ENCODE assay signal across 19 cellular contexts in genomic region chr15:45116482-45117326, GRCh38. TPM values are rescaled to one million over a fixed set of nuclear protein-coding genes. Genes with fewer than 3 reads are reported as not detected.
DNase-seq lines count a peak whose midpoint lies in the region; ATAC-seq, FAIRE-seq and TF ChIP-seq lines count a peak whose summit lies in the region.
"Had no signal": no experiment of that assay in that cellular context is flagged by ENCODE, and none has a peak within 500 bp of the region (broad histone marks: within the 10 kb centered on the region; RNA-seq: fewer than 3 reads in every experiment).

No MANE protein-coding gene starts in this region.

- CTCF ChIA-PET in H1 (lab: Charles Lee; ENCODE audit: partially characterized antibody) = interaction anchor here (0.5 to 5.5 kb wide), 7 partner anchors 8 to 72 kb away, joined by 3 to 45 read pairs (median 5); partner anchors contain the start of genes DUOX1 and DUOXA1

- H4K8ac ChIP-seq in H9 (replicated peaks; ENCODE audit: insufficient read length, low read depth, low read length) = no peak overlapping the region
- H4K8ac ChIP-seq in H1 (ENCODE audit: extremely low read depth, insufficient read depth, low read length) = 0 out of 2 replicates have a peak overlapping the region, but pooled peaks have one; percentile 25

- no peaks in the 10 kb centered on the region for H3K36me3 Mint-ChIP-seq in CD4-positive, CD25-positive, alpha-beta regulatory T cell
- no peaks in the 10 kb centered on the region; a peak in 2 of 7 replicates for H3K36me3 Mint-ChIP-seq in H9 (ENCODE audit: insufficient read depth in 1 of 3, low read depth in 3 of 3)
- peaks cover 5% of the 10 kb centered on the region for H3K36me3 Mint-ChIP-seq in natural killer cell treated with Interleukin-12 subunit alpha and Interleukin-12 subunit beta and Interleukin-15 and Interleukin-18, amount 100 ng/mL, for 72 hours
- H3K36me3 Mint-ChIP-seq: mesothelial cell of epicardium had no signal

- TF ChIP-seq CTCF in H9 (conservative IDR thresholded peaks at IDR 0.05) (no peak), H1 (IDR thresholded peaks at IDR 0.05; ENCODE audit: control extremely low read depth in 1 of 3, insufficient read depth in 1 of 3, low read depth in 1 of 3, low read length in 3 of 3) (no peak), brain microvascular endothelial cell (IDR thresholded peaks at IDR 0.05; ENCODE audit: low read depth, low read length, missing control alignments) (no peak)

- no peak overlapping the region for H3K4ac ChIP-seq in H9 (ENCODE audit: low read depth, low read length)
- no peak overlapping the region for H3K4ac ChIP-seq in H1 (replicated peaks; ENCODE audit: insufficient read length, low read depth, low read length)

- no peak overlapping the region for H2BK120ac ChIP-seq in H9 (ENCODE audit: low read depth, low read length, poor library complexity, severe bottlenecking)
- no peak overlapping the region for H2BK120ac ChIP-seq in H1 (replicated peaks; ENCODE audit: low read depth, low read length)

- H3K23ac ChIP-seq in H9 (ENCODE audit: insufficient read length, low read depth, low read length) (no peak overlapping the region), H1 (ENCODE audit: insufficient read length) (no peak overlapping the region)

- POLR2A ChIA-PET in H1 (lab: Charles Lee; ENCODE audit: partially characterized antibody) = interaction anchor here (1.3 to 1.4 kb wide), 2 partner anchors 17 to 48 kb away, joined by 3 to 4 read pairs; no protein-coding TSS in a partner anchor

- TF ChIP-seq EP300 in H1 (IDR thresholded peaks at IDR 0.05; ENCODE audit: borderline replicate concordance in 1 of 2, low read depth in 2 of 2, low read length in 2 of 2) = no peak

- H3K4me1 ChIP-seq in CD4-positive, CD25-positive, alpha-beta regulatory T cell (ENCODE audit: control insufficient read depth, insufficient read depth, low read length, poor library complexity, severe bottlenecking) = peaks cover 43% of the 10 kb centered on the region
- H3K4me1 ChIP-seq in H9 (ENCODE audit: insufficient read depth, low read length) = no peaks in the 10 kb centered on the region; the same call in 1 of the 2 replicates
- peaks cover 0 to 30% (median 23%) of the 10 kb centered on the region in 4 experiments; a peak in 6 of 7 replicates for H3K4me1 ChIP-seq in H1 (replicated peaks in 1 of 4; ENCODE audit: control insufficient read depth in 3 of 4, insufficient read depth in 4 of 4, low read length in 3 of 4)

- H2BK12ac ChIP-seq in H9 (ENCODE audit: insufficient read length, low read depth, low read length) (no peak overlapping the region), H1 (ENCODE audit: low read depth, low read length) (no peak overlapping the region; the same call in 1 of the 2 replicates)

- H2BK15ac ChIP-seq in H9 (ENCODE audit: low read depth, low read length) (no peak overlapping the region), H1 (ENCODE audit: low read length) (peak overlapping the region; percentile 61; the same call in 1 of the 2 replicates)

- H3K18ac ChIP-seq in H9 (ENCODE audit: insufficient read length, low read depth, low read length) = no peak overlapping the region
- no peak overlapping the region for H3K18ac ChIP-seq in H1 (ENCODE audit: extremely low read depth, low read length)

- no peak overlapping the region for H3K27ac ChIP-seq in CD4-positive, CD25-positive, alpha-beta regulatory T cell (ENCODE audit: insufficient read depth, low read length, poor library complexity, severe bottlenecking)
- H3K27ac ChIP-seq in H9 (ENCODE audit: insufficient read length, low read depth, low read length) (no peak overlapping the region), H1 (ENCODE audit: low read depth, low read length) (no peak overlapping the region), brain microvascular endothelial cell (no peak overlapping the region)
- H3K27ac ChIP-seq: body of pancreas, HL-60 had no signal

- no peaks in the 10 kb centered on the region for H3K79me1 ChIP-seq in H9 (ENCODE audit: insufficient read depth, low read depth, low read length, poor library complexity, severe bottlenecking)
- H3K79me1 ChIP-seq in H1 (ENCODE audit: low read depth, low read length) = no peaks in the 10 kb centered on the region

- H2BK5ac ChIP-seq in H9 (ENCODE audit: insufficient read length, low read length) (no peak overlapping the region), H1 (ENCODE audit: low read depth, low read length) (no peak overlapping the region)

- no peak overlapping the region for H3K4me3 ChIP-seq in CD4-positive, CD25-positive, alpha-beta regulatory T cell (ENCODE audit: low read depth, low read length)
- H3K4me3 ChIP-seq in H1 (ENCODE audit: extremely low read depth in 1 of 4, insufficient read depth in 2 of 4, low read depth in 3 of 4, low read length in 4 of 4) (peak overlapping the region in 3 of 4 experiments; percentile 1 to 54 (median 2); a peak in 3 of 8 replicates), brain microvascular endothelial cell (ENCODE audit: low read depth, low read length) (no peak overlapping the region)
- H3K4me3 ChIP-seq: body of pancreas had no signal

- H3K14ac ChIP-seq in H9 (ENCODE audit: insufficient read depth, low read length) = no peak overlapping the region
- H3K14ac ChIP-seq in H1 (ENCODE audit: insufficient read length) = no peak overlapping the region

- H3K56ac ChIP-seq in H9 (ENCODE audit: insufficient read length, low read depth, low read length) (no peak overlapping the region), H1 (replicated peaks; ENCODE audit: insufficient read length, low read depth, low read length) (no peak overlapping the region)

- no CpG with 5 or more reads among the region's 66 CpGs for WGBS in H9 (ENCODE audit: extremely low coverage, insufficient read length, low lambda C conversion rate)
- 9% methylated on average over 54 of the region's 66 CpGs; no CpG with 5 or more reads in 1 of the 2 experiments for WGBS in H1 (ENCODE audit: extremely low coverage in 1 of 2, insufficient coverage in 1 of 2, insufficient read length in 1 of 2, insufficient replicate concordance in 2 of 2, low coverage in 1 of 2, low lambda C conversion rate in 2 of 2, missing lambda C conversion rate in 1 of 2), 2 experiments

- no peaks in the 10 kb centered on the region for H3K9me3 ChIP-seq in CD4-positive, CD25-positive, alpha-beta regulatory T cell (ENCODE audit: control insufficient read depth in 2 of 2, low read length in 2 of 2)
- H3K9me3 ChIP-seq in H9 (ENCODE audit: control insufficient read depth, low read depth, low read length) (no peaks in the 10 kb centered on the region), H1 (ENCODE audit: insufficient read depth in 2 of 2, low read depth in 1 of 2, low read length in 1 of 2) (no peaks in the 10 kb centered on the region; a peak in 1 of 4 replicates)
- H3K9me3 ChIP-seq: body of pancreas had no signal

- peaks cover 0 to 7% (median 0%) of the 10 kb centered on the region in 7 donors for H3K9me3 Mint-ChIP-seq in CD4-positive, CD25-positive, alpha-beta regulatory T cell
- H3K9me3 Mint-ChIP-seq in H9 = peaks cover 6 to 13% of the 10 kb centered on the region in 2 experiments
- H3K9me3 Mint-ChIP-seq in natural killer cell treated with Interleukin-12 subunit alpha and Interleukin-12 subunit beta and Interleukin-15 and Interleukin-18, amount 100 ng/mL, for 72 hours = no peaks in the 10 kb centered on the region
- H3K9me3 Mint-ChIP-seq: mesothelial cell of epicardium had no signal

- H3K23me2 ChIP-seq in H9 (ENCODE audit: insufficient read length, low read depth, low read length, poor library complexity, severe bottlenecking) (peaks cover 2% of the 10 kb centered on the region), H1 (ENCODE audit: low read depth, low read length) (peaks cover 6% of the 10 kb centered on the region; the same call in 1 of the 2 replicates)

- no peak for TF ChIP-seq RAD21 in H1 (IDR thresholded peaks at IDR 0.05 in 1 of 2, conservative IDR thresholded peaks at IDR 0.05 in 1 of 2; ENCODE audit: low read depth in 2 of 2, low read length in 2 of 2)

- H3K4me2 ChIP-seq in H9 (ENCODE audit: insufficient read depth, insufficient read length, low read length) (peak overlapping the region; percentile 46), H1 (ENCODE audit: insufficient read depth in 1 of 2, low read depth in 2 of 2, low read length in 2 of 2) (peak overlapping the region; percentile 4 to 65)

- H3K79me2 ChIP-seq in H9 (ENCODE audit: insufficient read depth, low read length) = no peaks in the 10 kb centered on the region
- H3K79me2 ChIP-seq in H1 (ENCODE audit: control insufficient read depth in 1 of 2, insufficient read depth in 2 of 2, low read length in 2 of 2) = no peaks in the 10 kb centered on the region

- H3K27me3 Mint-ChIP-seq in CD4-positive, CD25-positive, alpha-beta regulatory T cell = peaks cover 88% of the 10 kb centered on the region
- peaks cover 86% of the 10 kb centered on the region for H3K27me3 Mint-ChIP-seq in H9 (ENCODE audit: low read depth)
- peaks cover 51 to 62% of the 10 kb centered on the region in 2 donors for H3K27me3 Mint-ChIP-seq in natural killer cell treated with Interleukin-12 subunit alpha and Interleukin-12 subunit beta and Interleukin-15 and Interleukin-18, amount 100 ng/mL, for 72 hours

- H3K27me3 ChIP-seq in CD4-positive, CD25-positive, alpha-beta regulatory T cell (ENCODE audit: control insufficient read depth, insufficient read depth, low read length) = peaks cover 17% of the 10 kb centered on the region
- H3K27me3 ChIP-seq in H9 (ENCODE audit: insufficient read depth, low read length) (peaks cover 62% of the 10 kb centered on the region), H1 (replicated peaks in 1 of 4; ENCODE audit: control insufficient read depth in 3 of 4, extremely low read depth in 1 of 4, insufficient read depth in 3 of 4, low read length in 3 of 4) (peaks cover 62 to 73% (median 66%) of the 10 kb centered on the region in 4 experiments), brain microvascular endothelial cell (replicated peaks) (peaks cover 58% of the 10 kb centered on the region)

- ATAC-seq in CD4-positive, CD25-positive, alpha-beta regulatory T cell (ENCODE audit: low read depth in 2 of 2) = no peak
- no peak for ATAC-seq in natural killer cell treated with Interleukin-12 subunit alpha and Interleukin-12 subunit beta and Interleukin-15 and Interleukin-18, amount 100 ng/mL, for 72 hours
- no peak for ATAC-seq in HG02798 (IDR thresholded peaks at IDR 0.05; ENCODE audit: poor library complexity, unreplicated experiment)
- ATAC-seq: body of pancreas had no signal

- H2AK5ac ChIP-seq in H9 (ENCODE audit: insufficient read length, low read length) (no peak overlapping the region), H1 (ENCODE audit: low read depth, low read length) (no peak overlapping the region)

- no peak overlapping the region for H2BK20ac ChIP-seq in H9 (ENCODE audit: low read depth, low read length, poor library complexity, severe bottlenecking)
- no peak overlapping the region for H2BK20ac ChIP-seq in H1 (ENCODE audit: low read length)

- in situ Hi-C loops in brain microvascular endothelial cell (cut with HindIII; ENCODE audit: low pct_ligation_motif_present, low sequenced_read_pairs) = no loop called here

- no peak overlapping the region for H4K5ac ChIP-seq in H9 (ENCODE audit: insufficient read length, low read depth, low read length)
- H4K5ac ChIP-seq in H1 (ENCODE audit: insufficient read length, low read depth, low read length) = no peak overlapping the region

- no peak for TF ChIP-seq POLR2A in H1 (IDR thresholded peaks at IDR 0.05; ENCODE audit: control extremely low read depth in 1 of 2, low read depth in 2 of 2, low read length in 2 of 2)

- H2AFZ ChIP-seq in H9 (ENCODE audit: low read length) = no peak overlapping the region
- no peak overlapping the region for H2AFZ ChIP-seq in H1 (ENCODE audit: low read length)

- no peak overlapping the region for H4K91ac ChIP-seq in H9 (ENCODE audit: insufficient read length, low read depth, low read length)
- H4K91ac ChIP-seq in H1 (replicated peaks; ENCODE audit: insufficient read length, low read length) = no peak overlapping the region

- H3K4me1 Mint-ChIP-seq in CD4-positive, CD25-positive, alpha-beta regulatory T cell = peaks cover 4 to 52% (median 20%) of the 10 kb centered on the region in 4 donors
- H3K4me1 Mint-ChIP-seq in H9 = peaks cover 20 to 38% of the 10 kb centered on the region in 2 experiments
- peaks cover 19 to 20% of the 10 kb centered on the region in 2 donors for H3K4me1 Mint-ChIP-seq in natural killer cell treated with Interleukin-12 subunit alpha and Interleukin-12 subunit beta and Interleukin-15 and Interleukin-18, amount 100 ng/mL, for 72 hours (ENCODE audit: low read depth in 2 of 2)

- H3K9ac ChIP-seq in H9 (ENCODE audit: extremely low read depth, insufficient read length, low read length) = no peak overlapping the region
- H3K9ac ChIP-seq in H1 (replicated peaks in 1 of 4; ENCODE audit: extremely low read depth in 1 of 4, low read depth in 3 of 4, low read length in 3 of 4) = no peak overlapping the region

- peak overlapping the region in 3 of 4 donors; percentile 11 to 89 (median 87) for H3K4me3 Mint-ChIP-seq in CD4-positive, CD25-positive, alpha-beta regulatory T cell
- peak overlapping the region in 1 of 2 experiments; percentile 54; a peak in 1 of 5 replicates for H3K4me3 Mint-ChIP-seq in H9
- H3K4me3 Mint-ChIP-seq in natural killer cell treated with Interleukin-12 subunit alpha and Interleukin-12 subunit beta and Interleukin-15 and Interleukin-18, amount 100 ng/mL, for 72 hours = peak overlapping the region; percentile 63
- H3K4me3 Mint-ChIP-seq: mesothelial cell of epicardium had no signal

- peaks cover 6% of the 10 kb centered on the region for H4K20me1 ChIP-seq in H9 (ENCODE audit: control insufficient read depth, insufficient read depth, insufficient read length)
- peaks cover 21 to 44% of the 10 kb centered on the region in 2 experiments for H4K20me1 ChIP-seq in H1 (replicated peaks in 1 of 2; ENCODE audit: control insufficient read depth in 1 of 2, insufficient read depth in 2 of 2, low read length in 2 of 2)

- no peak for DNase-seq in CD4-positive, CD25-positive, alpha-beta regulatory T cell
- DNase-seq in H9 (no peak), H1 (ENCODE audit: low read depth in 1 of 2, low spot score in 2 of 2) (peak in 1 of 2 experiments; percentile 61), brain microvascular endothelial cell (no peak), DMS114 treated with DMSO at 0.1 percent for 48 hours (lab: John Stamatoyannopoulos, UW; ENCODE audit: unreplicated experiment) (no peak)
- no peak for DNase-seq in natural killer cell treated with Interleukin-12 subunit alpha and Interleukin-12 subunit beta and Interleukin-15 and Interleukin-18, amount 100 ng/mL, for 72 hours (ENCODE audit: low spot score)
- DNase-seq in activated CD4-positive, alpha-beta T cell treated with anti-CD3 and anti-CD28 coated beads, Interleukin-2, amount 50 U/mL, for 48 hours = no peak
- DNase-seq: activated CD4-positive, CD25-positive, alpha-beta regulatory T cell treated with anti-CD3 and anti-CD28 coated beads, Interleukin-2, amount 50 U/mL, for 72 hours; body of pancreas; erythroblast; GDM1; hippocampal formation; NCI-H2171; stimulated activated CD4-positive, alpha-beta T cell treated with anti-CD3 and anti-CD28 coated beads, Interleukin-4, amount 100 ng/mL, for 24 hours had no signal

- no peak overlapping the region for H3T11ph ChIP-seq in H9 (ENCODE audit: low read length)

- no peaks in the 10 kb centered on the region for H3K36me3 ChIP-seq in CD4-positive, CD25-positive, alpha-beta regulatory T cell (ENCODE audit: control insufficient read depth, insufficient read depth, low read length)
- peaks cover 0 to 5% (median 0%) of the 10 kb centered on the region in 4 experiments; a peak in 1 of 8 replicates for H3K36me3 ChIP-seq in H1 (ENCODE audit: control insufficient read depth in 2 of 4, insufficient read depth in 4 of 4, low read length in 3 of 4)
- no peaks in the 10 kb centered on the region for H3K36me3 ChIP-seq in brain microvascular endothelial cell (replicated peaks)

- H3K27ac Mint-ChIP-seq in CD4-positive, CD25-positive, alpha-beta regulatory T cell = peak overlapping the region in 1 of 3 donors; percentile 32
- no peak overlapping the region for H3K27ac Mint-ChIP-seq in H9
- no peak overlapping the region for H3K27ac Mint-ChIP-seq in natural killer cell treated with Interleukin-12 subunit alpha and Interleukin-12 subunit beta and Interleukin-15 and Interleukin-18, amount 100 ng/mL, for 72 hours
- H3K27ac Mint-ChIP-seq: mesothelial cell of epicardium had no signal

- no peak for FAIRE-seq in H1 (lab: Jason Lieb, UNC)

RNA-seq across cellular contexts. Expression of gene DUOXA2, which starts 2.6 kb away (rescaled TPM):
- total RNA-seq in CD4-positive, CD25-positive, alpha-beta regulatory T cell = not detected
- not detected for polyA plus RNA-seq in CD4-positive, CD25-positive, alpha-beta regulatory T cell
- not detected in 2 replicates for total RNA-seq in H9 (2021)
- total RNA-seq in H1 (2021; fragmentation: NEBNext Ultra II Directional; extraction: Animal tissue kit (Norgen Biotek cat#: 25700)) = not detected in 2 replicates
- 0.05 TPM in 1 of 2 replicates, not detected in the other for polyA plus RNA-seq in H1 (2011; rRNA removed)
- not detected for polyA plus RNA-seq in H1 (2011; cell fraction: cytosol; rRNA removed)
- not detected for polyA plus RNA-seq in H1 (2011; cell fraction: nucleus; rRNA removed)
- not detected in 4 replicates for polyA plus RNA-seq in H1 (2012, experiment 1 of 2)
- not detected for polyA plus RNA-seq in H1 (2012, experiment 2 of 2)
- polyA plus RNA-seq in H1 (2013, experiment 1 of 2) = not detected
- polyA plus RNA-seq in H1 (2013, experiment 2 of 2) = not detected
- not detected in 2 replicates for polyA minus RNA-seq in H1 (2011; rRNA and poly(A)+ RNA removed)
- polyA minus RNA-seq in H1 (2011; cell fraction: cytosol; rRNA and poly(A)+ RNA removed) = not detected
- not detected for polyA minus RNA-seq in H1 (2011; cell fraction: nucleus; rRNA and poly(A)+ RNA removed)
- total RNA-seq in natural killer cell treated with Interleukin-12 subunit alpha and Interleukin-12 subunit beta and Interleukin-15 and Interleukin-18, amount 100 ng/mL, for 72 hours = 1 to 10 TPM in 1 of 2 donors, not detected in 1; 1.6 TPM
- total RNA-seq: body of pancreas, H4, mesothelial cell of epicardium, renal cortical epithelial cell had no signal

RNA-seq across cellular contexts. Expression of gene DUOX2, which starts 2.7 kb away (rescaled TPM):
- not detected for total RNA-seq in CD4-positive, CD25-positive, alpha-beta regulatory T cell
- not detected for polyA plus RNA-seq in CD4-positive, CD25-positive, alpha-beta regulatory T cell
- 0.29 and 0.42 TPM in 2 replicates for total RNA-seq in H9 (2021)
- not detected in 2 replicates for total RNA-seq in H1 (2021; fragmentation: NEBNext Ultra II Directional; extraction: Animal tissue kit (Norgen Biotek cat#: 25700))
- polyA plus RNA-seq in H1 (2011; rRNA removed) = 0.08 and 0.31 TPM in 2 replicates
- polyA plus RNA-seq in H1 (2011; cell fraction: cytosol; rRNA removed) = 0.03 TPM
- polyA plus RNA-seq in H1 (2011; cell fraction: nucleus; rRNA removed) = 0.30 TPM
- polyA plus RNA-seq in H1 (2012, experiment 1 of 2) = 0.04 to 0.16 TPM (median 0.08 TPM) in 3 of 4 replicates, not detected in the other
- polyA plus RNA-seq in H1 (2012, experiment 2 of 2) = 0.07 TPM
- polyA plus RNA-seq in H1 (2013, experiment 1 of 2) = 0.18 TPM
- polyA plus RNA-seq in H1 (2013, experiment 2 of 2) = 0.02 TPM
- polyA minus RNA-seq in H1 (2011; rRNA and poly(A)+ RNA removed) = 0.02 and 0.09 TPM in 2 replicates
- polyA minus RNA-seq in H1 (2011; cell fraction: cytosol; rRNA and poly(A)+ RNA removed) = not detected
- polyA minus RNA-seq in H1 (2011; cell fraction: nucleus; rRNA and poly(A)+ RNA removed) = 0.10 TPM
- total RNA-seq in natural killer cell treated with Interleukin-12 subunit alpha and Interleukin-12 subunit beta and Interleukin-15 and Interleukin-18, amount 100 ng/mL, for 72 hours = 1 to 10 TPM in 1 of 2 donors, under 1 TPM in 1; 0.19 to 7.1 TPM

RNA-seq across cellular contexts. Expression of gene DUOXA1, which starts 13.0 kb away (rescaled TPM):
- total RNA-seq in CD4-positive, CD25-positive, alpha-beta regulatory T cell = not detected
- not detected for polyA plus RNA-seq in CD4-positive, CD25-positive, alpha-beta regulatory T cell
- total RNA-seq in H9 (2021) = 1.2 and 1.3 TPM in 2 replicates
- not detected in 2 replicates for total RNA-seq in H1 (2021; fragmentation: NEBNext Ultra II Directional; extraction: Animal tissue kit (Norgen Biotek cat#: 25700))
- polyA plus RNA-seq in H1 (2011; rRNA removed) = 0.18 and 0.24 TPM in 2 replicates
- 0.09 TPM for polyA plus RNA-seq in H1 (2011; cell fraction: cytosol; rRNA removed)
- 0.81 TPM for polyA plus RNA-seq in H1 (2011; cell fraction: nucleus; rRNA removed)
- 0.16 to 0.34 TPM in 2 of 4 replicates, not detected in the others for polyA plus RNA-seq in H1 (2012, experiment 1 of 2)
- not detected for polyA plus RNA-seq in H1 (2012, experiment 2 of 2)
- polyA plus RNA-seq in H1 (2013, experiment 1 of 2) = not detected
- polyA plus RNA-seq in H1 (2013, experiment 2 of 2) = 0.17 TPM
- polyA minus RNA-seq in H1 (2011; rRNA and poly(A)+ RNA removed) = 0.57 and 0.66 TPM in 2 replicates
- polyA minus RNA-seq in H1 (2011; cell fraction: cytosol; rRNA and poly(A)+ RNA removed) = not detected
- polyA minus RNA-seq in H1 (2011; cell fraction: nucleus; rRNA and poly(A)+ RNA removed) = 0.30 TPM
- total RNA-seq in natural killer cell treated with Interleukin-12 subunit alpha and Interleukin-12 subunit beta and Interleukin-15 and Interleukin-18, amount 100 ng/mL, for 72 hours = not detected
- total RNA-seq: body of pancreas, H4, renal cortical epithelial cell had no signal

RNA-seq across cellular contexts. Expression of gene DUOX1, which starts 13.1 kb away (rescaled TPM):
- total RNA-seq in CD4-positive, CD25-positive, alpha-beta regulatory T cell = not detected
- polyA plus RNA-seq in CD4-positive, CD25-positive, alpha-beta regulatory T cell = 1 to 10 TPM in 3 of 4 donors, under 1 TPM in 1; 0.72 to 1.6 (median 1.2) TPM
- 2.3 and 2.6 TPM in 2 replicates for total RNA-seq in H9 (2021)
- total RNA-seq in H1 (2021; fragmentation: NEBNext Ultra II Directional; extraction: Animal tissue kit (Norgen Biotek cat#: 25700)) = 0.84 and 0.96 TPM in 2 replicates
- 1.4 and 2.0 TPM in 2 replicates for polyA plus RNA-seq in H1 (2011; rRNA removed)
- 0.90 TPM for polyA plus RNA-seq in H1 (2011; cell fraction: cytosol; rRNA removed)
- polyA plus RNA-seq in H1 (2011; cell fraction: nucleus; rRNA removed) = 6.1 TPM
- polyA plus RNA-seq in H1 (2012, experiment 1 of 2) = 0.99 to 2.2 TPM (median 1.7 TPM) in 4 replicates
- 0.47 TPM for polyA plus RNA-seq in H1 (2012, experiment 2 of 2)
- polyA plus RNA-seq in H1 (2013, experiment 1 of 2) = 0.57 TPM
- 0.50 TPM for polyA plus RNA-seq in H1 (2013, experiment 2 of 2)
- 0.88 and 2.2 TPM in 2 replicates for polyA minus RNA-seq in H1 (2011; rRNA and poly(A)+ RNA removed)
- polyA minus RNA-seq in H1 (2011; cell fraction: cytosol; rRNA and poly(A)+ RNA removed) = 1.2 TPM
- 2.3 TPM for polyA minus RNA-seq in H1 (2011; cell fraction: nucleus; rRNA and poly(A)+ RNA removed)
- total RNA-seq in natural killer cell treated with Interleukin-12 subunit alpha and Interleukin-12 subunit beta and Interleukin-15 and Interleukin-18, amount 100 ng/mL, for 72 hours = under 1 TPM in 1 of 2 donors, not detected in 1; 0.08 TPM
- total RNA-seq: H4 had no signal

Comparison
In these comparisons a context has a peak if more than half of its experiments do, and no peak if none do; other contexts are left out.
1. H3K4me3 ChIP-seq: peak in H1 (3 of 4); none in CD4-positive, CD25-positive, alpha-beta regulatory T cell (single experiment) and brain microvascular endothelial cell (single experiment).